16 cellular contexts compared by ENCODE assay signal in genomic region chr3:97916576-97916975, GRCh38. TPM values are rescaled to one million over a fixed set of nuclear protein-coding genes. Genes with fewer than 3 reads are reported as not detected.
A peak's percentile ranks its signal among the peaks of the same experiment; 100 is the strongest.
DNase-seq lines count a peak whose midpoint lies in the region; ATAC-seq and TF ChIP-seq lines count a peak whose summit lies in the region.
"Had no signal": no experiment of that assay in that cellular context is flagged by ENCODE, and none has a peak within 500 bp of the region (broad histone marks: within the 10 kb centered on the region; RNA-seq: fewer than 3 reads in every experiment).

No MANE protein-coding gene starts in this region.

- peaks cover 0 to 31% (median 14%) of the 10 kb centered on the region in 9 donors for H3K4me1 ChIP-seq in heart right ventricle
- peaks cover 0 to 8% of the 10 kb centered on the region in 2 donors for H3K4me1 ChIP-seq in right atrium auricular region
- peaks cover 26 to 29% of the 10 kb centered on the region in 2 donors for H3K4me1 ChIP-seq in gastrocnemius medialis

- CTCF ChIA-PET in GM10248 (lab: Yijun Ruan, JAX) = no interaction called here

- POLR2A ChIA-PET in GM10248 (lab: Yijun Ruan, JAX) = no interaction called here

- no peaks in the 10 kb centered on the region for H3K27me3 ChIP-seq in heart right ventricle
- no peaks in the 10 kb centered on the region for H3K27me3 ChIP-seq in right atrium auricular region
- H3K27me3 ChIP-seq in gastrocnemius medialis = no peaks in the 10 kb centered on the region

- H3K9me3 ChIP-seq in heart right ventricle = no peaks in the 10 kb centered on the region
- no peaks in the 10 kb centered on the region for H3K9me3 ChIP-seq in right atrium auricular region
- H3K9me3 ChIP-seq in gastrocnemius medialis = no peaks in the 10 kb centered on the region

- H3K27ac ChIP-seq in heart right ventricle (peak overlapping the region in 3 of 10 donors; percentile 30 to 37 (median 31)), right atrium auricular region (no peak overlapping the region), gastrocnemius medialis (peak overlapping the region in 1 of 4 donors; percentile 5)
- H3K27ac ChIP-seq: GM23248 had no signal

- intact Hi-C loops in heart right ventricle (cut with DNase I) = loop anchor here in 1 of 10 donors (10.0 kb wide), 1 partner anchor 122 kb away; no protein-coding TSS in a partner anchor
- intact Hi-C loops in gastrocnemius medialis (cut with DNase I; ENCODE audit: low total_unique reads) = no loop called here

- no peak for TF ChIP-seq CTCF in heart right ventricle (IDR thresholded peaks at IDR 0.05)
- no peak for TF ChIP-seq CTCF in right atrium auricular region (IDR thresholded peaks at IDR 0.05)
- TF ChIP-seq CTCF in gastrocnemius medialis (IDR thresholded peaks at IDR 0.05 in 4 of 5, conservative IDR thresholded peaks at IDR 0.05 in 1 of 5) = no peak
- TF ChIP-seq CTCF in GM10248 (IDR thresholded peaks at IDR 0.05; ENCODE audit: control extremely low read depth, extremely low read depth, low read depth, missing control alignments) = no peak

- in situ Hi-C loops in gastrocnemius medialis (cut with MboI; ENCODE audit: low sequenced_read_pairs in 4 of 4) = no loop called here

- TF ChIP-seq POLR2A in gastrocnemius medialis (IDR thresholded peaks at IDR 0.05) = no peak

- H3K36me3 ChIP-seq in heart right ventricle (peaks cover 0 to 100% (median 28%) of the 10 kb centered on the region in 9 donors), right atrium auricular region (peaks cover 18% of the 10 kb centered on the region), gastrocnemius medialis (peaks cover 0 to 46% of the 10 kb centered on the region in 2 donors)

- no peak for DNase-seq in heart right ventricle
- DNase-seq in right atrium auricular region (ENCODE audit: low spot score) = no peak
- peak; percentile 12 for DNase-seq in myocyte (ENCODE audit: low read depth)
- no peak for DNase-seq in gastrocnemius medialis
- DNase-seq in GM10248 (ENCODE audit: extremely low spot score) = no peak
- no peak for DNase-seq in retina
- DNase-seq: C1 segment of cervical spinal cord; Calu3; CD4-positive, alpha-beta memory T cell; COR-L47; DMS53; DMS79 treated with DMSO at 0.1 percent for 48 hours; GF-D8; GM23248; H7; HCEC 1CT had no signal

- H3K4me3 ChIP-seq in heart right ventricle (no peak overlapping the region), right atrium auricular region (no peak overlapping the region), gastrocnemius medialis (no peak overlapping the region)
- H3K4me3 ChIP-seq: GM23248 had no signal

- peak in 6 of 8 donors; percentile 48 to 77 (median 70) for ATAC-seq in heart right ventricle
- ATAC-seq in gastrocnemius medialis = peak; percentile 49 to 54

RNA-seq across cellular contexts. Expression of gene RIOX2, which starts 55.7 kb away (rescaled TPM):
- total RNA-seq in heart right ventricle (10 to 100 TPM in 9 of 10 donors, 1 to 10 TPM in 1; 9.1 to 15.8 (median 12.8) TPM), right atrium auricular region (10 to 100 TPM in 1 of 2 donors, 1 to 10 TPM in 1; 9.5 to 13.6 TPM), myocyte (24.4 and 36.6 TPM in 2 replicates), gastrocnemius medialis (10 to 100 TPM; 27.4 to 57.3 (median 49.6) TPM)
- polyA plus RNA-seq in heart right ventricle = 10 to 100 TPM in 1 of 2 donors, 1 to 10 TPM in 1; 8.4 to 10.0 TPM
- polyA plus RNA-seq in myocyte (2012) = 12.7 TPM
